In the genomic region with DNA sequence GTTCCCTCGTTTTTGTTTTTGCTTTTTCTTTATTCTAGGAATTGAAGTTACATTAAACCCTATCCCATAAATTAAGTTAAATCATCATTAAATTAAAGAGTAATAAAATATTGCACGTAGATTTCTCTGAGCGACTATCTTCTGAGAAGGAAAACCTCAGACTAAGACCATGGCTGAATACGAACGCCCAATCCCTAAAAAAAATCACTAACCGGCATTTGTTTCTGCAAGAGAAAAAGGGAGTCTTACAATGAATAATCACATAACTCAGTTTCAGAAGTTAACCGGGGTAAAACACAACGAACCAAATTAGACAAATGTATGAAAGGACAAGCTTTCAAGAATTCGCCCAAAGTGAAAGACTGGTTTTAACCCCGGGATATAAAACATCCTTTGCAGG, we compare ENCODE assay signal across 9 cellular contexts. TPM values are rescaled to one million over a fixed set of nuclear protein-coding genes. Genes with fewer than 3 reads are reported as not detected.
DNase-seq lines count a peak whose midpoint lies in the region; ATAC-seq, FAIRE-seq and TF ChIP-seq lines count a peak whose summit lies in the region.
"Had no signal": no experiment of that assay in that cellular context is flagged by ENCODE, and none has a peak within 500 bp of the region (broad histone marks: within the 10 kb centered on the region; RNA-seq: fewer than 3 reads in every experiment).

No MANE protein-coding gene starts in this region.

- peak overlapping the region; percentile 84 for H3K4me3 ChIP-seq in left ventricle myocardium inferior
- peak overlapping the region; percentile 58 to 64 (median 59) for H3K4me3 ChIP-seq in keratinocyte (ENCODE audit: control insufficient read depth in 2 of 3, extremely low read depth in 1 of 3, insufficient read depth in 2 of 3, low read depth in 1 of 3, low read length in 3 of 3)
- H3K4me3 ChIP-seq in upper lobe of left lung, result peak overlapping the region; percentile 54 to 75 (median 62)

- intact Hi-C loops in left ventricle myocardium inferior (cut with micrococcal nuclease) (loop anchor here (5.0 kb wide), 1 partner anchor 41 kb away; no protein-coding TSS in a partner anchor), Right ventricle myocardium inferior (cut with DNase I) (loop anchor here (5.0 kb wide), 2 partner anchors 94 to 444 kb away; partner anchors contain the start of genes GPBP1L1 and TMEM69)
- intact Hi-C loops in activated CD8-positive, alpha-beta T cell treated with anti-CD3 and anti-CD28 coated beads for 36 hours (cut with micrococcal nuclease), result no loop called here

- TF ChIP-seq POLR2A in upper lobe of left lung (IDR thresholded peaks at IDR 0.05), result no peak

- H3K4me1 Mint-ChIP-seq in activated CD8-positive, alpha-beta T cell treated with anti-CD3 and anti-CD28 coated beads for 36 hours (ENCODE audit: low read depth), result peaks cover 27% of the 10 kb centered on the region

- peak overlapping the region; percentile 97 for H3K27ac ChIP-seq in left ventricle myocardium inferior (replicated peaks)
- no peak overlapping the region for H3K27ac ChIP-seq in keratinocyte (ENCODE audit: control insufficient read depth, insufficient read depth, low read length)
- peak overlapping the region; percentile 92 to 95 (median 94) for H3K27ac ChIP-seq in upper lobe of left lung

- peak overlapping the region; percentile 83 for H3K4me3 Mint-ChIP-seq in activated CD8-positive, alpha-beta T cell treated with anti-CD3 and anti-CD28 coated beads for 36 hours

- POLR2A ChIA-PET in activated CD8-positive, alpha-beta T cell treated with anti-CD3 and anti-CD28 coated beads for 36 hours (lab: Charles Lee), result interaction anchor here (1.0 kb wide), 1 partner anchor 26 kb away, joined by 4 read pairs; no protein-coding TSS in a partner anchor

- H3K9ac ChIP-seq in keratinocyte (ENCODE audit: control insufficient read depth, extremely low read depth, insufficient read depth, low read length), result peak overlapping the region; percentile 34

- no peaks in the 10 kb centered on the region for H3K36me3 ChIP-seq in left ventricle myocardium inferior
- H3K36me3 ChIP-seq in keratinocyte (ENCODE audit: control insufficient read depth in 2 of 2, extremely low read depth in 1 of 2, insufficient read depth in 2 of 2, low read length in 2 of 2), result no peaks in the 10 kb centered on the region
- H3K36me3 ChIP-seq in upper lobe of left lung, result no peaks in the 10 kb centered on the region

- no peaks in the 10 kb centered on the region for H3K79me2 ChIP-seq in keratinocyte (ENCODE audit: control insufficient read depth, insufficient read depth, low read length)

- no peak for TF ChIP-seq CTCF in left ventricle myocardium inferior (IDR thresholded peaks at IDR 0.05; ENCODE audit: borderline replicate concordance)
- no peak for TF ChIP-seq CTCF in activated CD8-positive, alpha-beta T cell treated with anti-CD3 and anti-CD28 coated beads for 36 hours (IDR thresholded peaks at IDR 0.05)
- no peak for TF ChIP-seq CTCF in keratinocyte (optimal IDR thresholded peaks at IDR 0.05 in 1 of 3, IDR thresholded peaks at IDR 0.05 in 1 of 3, conservative IDR thresholded peaks at IDR 0.05 in 1 of 3; ENCODE audit: extremely low read depth in 1 of 3, insufficient read depth in 2 of 3, low read length in 3 of 3)
- no peak for TF ChIP-seq CTCF in upper lobe of left lung (IDR thresholded peaks at IDR 0.05)

- peak overlapping the region; percentile 96 for H3K4me2 ChIP-seq in keratinocyte (ENCODE audit: control insufficient read depth, extremely low read depth, insufficient read depth, low read depth, low read length)

- no peaks in the 10 kb centered on the region for H3K9me1 ChIP-seq in keratinocyte (ENCODE audit: control insufficient read depth, extremely low read depth, insufficient read depth, low read length)

- WGBS in upper lobe of left lung, 2 donors, result 4% methylated on average over 10 of the region's 10 CpGs

- dilution Hi-C loops in keratinocyte (cut with MboI; ENCODE audit: extremely low pct_ligation_motif_present, low sequenced_read_pairs), result no loop called here

- DNase-seq in left ventricle myocardium inferior (no peak), Right ventricle myocardium inferior (ENCODE audit: missing footprints) (no peak), keratinocyte (ENCODE audit: low read depth, low spot score) (no peak), upper lobe of left lung (no peak), T1000 (lab: John Stamatoyannopoulos, UW) (no peak), UCSD-AML1 (lab: John Stamatoyannopoulos, UW; ENCODE audit: unreplicated experiment) (no peak)
- no peak for DNase-seq in activated CD8-positive, alpha-beta T cell treated with anti-CD3 and anti-CD28 coated beads for 36 hours
- DNase-seq in activated CD4-positive, alpha-beta T cell treated with anti-CD3 and anti-CD28 coated beads, Interleukin-2, amount 50 U/mL, for 1 hour, result no peak

- H3K27me3 ChIP-seq in left ventricle myocardium inferior (ENCODE audit: low read depth) (peaks cover 16% of the 10 kb centered on the region), keratinocyte (ENCODE audit: control insufficient read depth, extremely low read depth, insufficient read depth, low read length) (peaks cover 5% of the 10 kb centered on the region), upper lobe of left lung (no peaks in the 10 kb centered on the region)

- no peak overlapping the region for H2AFZ ChIP-seq in keratinocyte (ENCODE audit: control insufficient read depth, low read length)

- no peak overlapping the region for H3K27ac Mint-ChIP-seq in activated CD8-positive, alpha-beta T cell treated with anti-CD3 and anti-CD28 coated beads for 36 hours

- peaks cover 2% of the 10 kb centered on the region for H3K36me3 Mint-ChIP-seq in activated CD8-positive, alpha-beta T cell treated with anti-CD3 and anti-CD28 coated beads for 36 hours (ENCODE audit: low read depth)

- no peaks in the 10 kb centered on the region for H3K9me3 Mint-ChIP-seq in activated CD8-positive, alpha-beta T cell treated with anti-CD3 and anti-CD28 coated beads for 36 hours

- H3K9me3 ChIP-seq in left ventricle myocardium inferior (replicated peaks) (no peaks in the 10 kb centered on the region), keratinocyte (ENCODE audit: control insufficient read depth, low read depth, low read length) (no peaks in the 10 kb centered on the region), upper lobe of left lung (no peaks in the 10 kb centered on the region)

- H3K4me1 ChIP-seq in left ventricle myocardium inferior (peaks cover 82% of the 10 kb centered on the region), keratinocyte (ENCODE audit: control insufficient read depth, extremely low read depth, insufficient read depth, low read length) (peaks cover 15% of the 10 kb centered on the region), upper lobe of left lung (peaks cover 17 to 29% (median 24%) of the 10 kb centered on the region in 4 donors)

- peaks cover 44% of the 10 kb centered on the region for H3K27me3 Mint-ChIP-seq in activated CD8-positive, alpha-beta T cell treated with anti-CD3 and anti-CD28 coated beads for 36 hours

- ATAC-seq in Right ventricle myocardium inferior (no peak), upper lobe of left lung (ENCODE audit: low FRiP score in 2 of 2) (no peak)
- ATAC-seq in activated CD8-positive, alpha-beta T cell treated with anti-CD3 and anti-CD28 coated beads for 36 hours, result no peak

- CTCF ChIA-PET in activated CD8-positive, alpha-beta T cell treated with anti-CD3 and anti-CD28 coated beads for 36 hours (lab: Charles Lee), result interaction anchor here (1.4 kb wide), 1 partner anchor 93 kb away, joined by 5 read pairs; no protein-coding TSS in a partner anchor

- no peaks in the 10 kb centered on the region for H4K20me1 ChIP-seq in keratinocyte (ENCODE audit: control insufficient read depth, extremely low read depth, insufficient read depth, low read length)

- FAIRE-seq in keratinocyte (lab: Jason Lieb, UNC), result no peak

- no peak for TF ChIP-seq EP300 in upper lobe of left lung (IDR thresholded peaks at IDR 0.05)

RNA-seq across cellular contexts. Expression of gene PIK3R3, which starts 1.3 kb away (rescaled TPM):
- total RNA-seq in left ventricle myocardium inferior, result 32.7 TPM
- total RNA-seq in Right ventricle myocardium inferior, result 22.6 TPM
- total RNA-seq in activated CD8-positive, alpha-beta T cell treated with anti-CD3 and anti-CD28 coated beads for 36 hours, result 1 to 10 TPM; 1.3 to 1.4 TPM
- polyA plus RNA-seq in keratinocyte, result 6.8 to 11.9 TPM (median 11.7 TPM) in 3 replicates
- polyA plus RNA-seq in keratinocyte (2011; ENCODE audit: low read depth), result 1.7 TPM
- polyA plus RNA-seq in keratinocyte (2011; cell fraction: cytosol; rRNA removed), result 6.5 and 9.3 TPM in 2 replicates
- polyA plus RNA-seq in keratinocyte (2011; cell fraction: nucleus; rRNA removed), result 10.5 and 12.5 TPM in 2 replicates
- 2.9 and 9.7 TPM in 2 replicates for polyA plus RNA-seq in keratinocyte (2012; ENCODE audit: low replicate concordance)
- polyA minus RNA-seq in keratinocyte, result 6.6 to 22.0 TPM (median 16.7 TPM) in 3 replicates
- polyA minus RNA-seq in keratinocyte (2011; cell fraction: cytosol; rRNA and poly(A)+ RNA removed), result 10.0 TPM
- 11.1 and 21.7 TPM in 2 replicates for polyA minus RNA-seq in keratinocyte (2011; cell fraction: nucleus; rRNA and poly(A)+ RNA removed)
- total RNA-seq in upper lobe of left lung, result 10 to 100 TPM; 11.2 to 43.7 (median 33.0) TPM

RNA-seq across cellular contexts. Expression of gene TSPAN1, which starts 43.8 kb away (rescaled TPM):
- total RNA-seq in left ventricle myocardium inferior (1.4 TPM), Right ventricle myocardium inferior (1.1 TPM), upper lobe of left lung (100 to 1,000 TPM in 1 of 6 donors, 10 to 100 TPM in 5; 12.2 to 109 (median 31.2) TPM)
- total RNA-seq in activated CD8-positive, alpha-beta T cell treated with anti-CD3 and anti-CD28 coated beads for 36 hours, result not detected
- 312 to 376 TPM (median 362 TPM) in 3 replicates for polyA plus RNA-seq in keratinocyte
- polyA plus RNA-seq in keratinocyte (2011; ENCODE audit: low read depth), result 86.1 TPM
- polyA plus RNA-seq in keratinocyte (2011; cell fraction: cytosol; rRNA removed), result 402 and 490 TPM in 2 replicates
- polyA plus RNA-seq in keratinocyte (2011; cell fraction: nucleus; rRNA removed), result 869 and 873 TPM in 2 replicates
- 85.3 and 177 TPM in 2 replicates for polyA plus RNA-seq in keratinocyte (2012; ENCODE audit: low replicate concordance)
- polyA minus RNA-seq in keratinocyte, result 327 to 474 TPM (median 467 TPM) in 3 replicates
- polyA minus RNA-seq in keratinocyte (2011; cell fraction: cytosol; rRNA and poly(A)+ RNA removed), result 249 TPM
- polyA minus RNA-seq in keratinocyte (2011; cell fraction: nucleus; rRNA and poly(A)+ RNA removed), result 322 and 407 TPM in 2 replicates

RNA-seq across cellular contexts. Expression of gene P3R3URF, which starts 45.2 kb away (rescaled TPM):
- not detected for total RNA-seq in left ventricle myocardium inferior
- not detected for total RNA-seq in Right ventricle myocardium inferior
- not detected for total RNA-seq in activated CD8-positive, alpha-beta T cell treated with anti-CD3 and anti-CD28 coated beads for 36 hours
- not detected in 3 replicates for polyA plus RNA-seq in keratinocyte
- not detected for polyA plus RNA-seq in keratinocyte (2011; ENCODE audit: low read depth)
- not detected in 2 replicates for polyA plus RNA-seq in keratinocyte (2011; cell fraction: cytosol; rRNA removed)
- polyA plus RNA-seq in keratinocyte (2011; cell fraction: nucleus; rRNA removed), result not detected in 2 replicates
- not detected in 2 replicates for polyA plus RNA-seq in keratinocyte (2012; ENCODE audit: low replicate concordance)
- not detected in 3 replicates for polyA minus RNA-seq in keratinocyte
- polyA minus RNA-seq in keratinocyte (2011; cell fraction: cytosol; rRNA and poly(A)+ RNA removed), result not detected
- polyA minus RNA-seq in keratinocyte (2011; cell fraction: nucleus; rRNA and poly(A)+ RNA removed), result not detected in 2 replicates
- not detected for total RNA-seq in upper lobe of left lung
- total RNA-seq: liver had no signal
- polyA plus RNA-seq: liver had no signal
